8 cellular contexts compared by ENCODE assay signal in the genomic region with DNA sequence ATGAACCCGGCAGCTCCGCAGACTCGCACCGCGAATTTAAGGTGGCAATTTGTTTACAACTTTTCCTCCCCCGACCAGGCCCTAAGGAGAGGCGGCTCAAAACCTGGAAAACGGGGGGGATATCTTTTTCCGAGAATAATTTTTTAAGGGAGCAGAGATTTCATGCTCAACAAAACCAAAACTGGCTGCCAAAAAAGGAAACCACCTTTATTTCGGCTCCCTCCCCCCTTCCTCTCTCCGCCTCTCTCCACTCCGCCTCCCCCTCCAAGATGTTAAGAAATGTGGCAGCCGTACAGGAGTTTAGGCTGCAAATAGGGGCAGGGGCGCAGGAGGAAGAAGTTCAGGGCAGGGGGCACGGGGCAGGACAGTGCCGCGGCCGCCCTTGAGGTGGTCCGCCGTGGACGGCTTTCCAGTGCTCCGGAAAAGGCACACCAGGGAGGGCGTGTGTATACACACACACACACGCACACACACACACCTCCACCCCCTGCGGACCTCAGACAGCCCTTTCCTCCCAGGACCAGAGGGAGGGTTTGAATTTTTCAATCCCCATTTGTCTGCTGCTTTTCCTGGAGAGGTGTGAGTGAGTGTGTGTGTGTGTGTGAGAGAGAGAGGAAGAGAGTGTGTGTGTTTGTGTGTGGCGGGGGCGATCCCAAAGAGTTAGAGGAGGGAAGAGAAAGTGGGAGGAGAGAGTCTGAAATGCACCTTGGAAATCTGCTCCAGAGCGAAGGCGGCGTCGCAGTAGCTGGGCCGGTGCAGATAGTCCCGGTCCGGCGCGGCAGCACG. TPM values are rescaled to one million over a fixed set of nuclear protein-coding genes. Genes with fewer than 3 reads are reported as not detected.
DNase-seq lines count a peak whose midpoint lies in the region; ATAC-seq lines count a peak whose summit lies in the region.

No MANE protein-coding gene starts in this region.

- peak overlapping the region; percentile 99 for H3K4me3 Mint-ChIP-seq in T-helper 2 cell treated with Interferon-gamma antibody and Interleukin-4, amounts not matched to agents 5 μg/mL and 100 μg/mL, for 36 hours
- H3K4me3 Mint-ChIP-seq in central memory CD8-positive, alpha-beta T cell, result peak overlapping the region; percentile 89

- peak; percentile 31 for ATAC-seq in central memory CD8-positive, alpha-beta T cell (replicated peaks; ENCODE audit: extremely low read depth, poor library complexity, severe bottlenecking)
- no peak for ATAC-seq in HG03139 (IDR thresholded peaks at IDR 0.05; ENCODE audit: unreplicated experiment)

- peaks cover 3% of the 10 kb centered on the region for H3K36me3 Mint-ChIP-seq in T-helper 2 cell treated with Interferon-gamma antibody and Interleukin-4, amounts not matched to agents 5 μg/mL and 100 μg/mL, for 36 hours (ENCODE audit: low read depth)
- H3K36me3 Mint-ChIP-seq in central memory CD8-positive, alpha-beta T cell (ENCODE audit: insufficient read depth), result peaks cover 24% of the 10 kb centered on the region

- H3K27me3 Mint-ChIP-seq in T-helper 2 cell treated with Interferon-gamma antibody and Interleukin-4, amounts not matched to agents 5 μg/mL and 100 μg/mL, for 36 hours (ENCODE audit: low read depth), result peaks cover 65% of the 10 kb centered on the region
- no peaks in the 10 kb centered on the region for H3K27me3 Mint-ChIP-seq in central memory CD8-positive, alpha-beta T cell

- DNase-seq in DMS53 (lab: John Stamatoyannopoulos, UW) (peak; percentile 76), LHCN-M2 (ENCODE audit: low read depth) (peak; percentile 55), kidney tubule cell (ENCODE audit: low spot score) (peak; percentile 80), hepatic stellate cell (ENCODE audit: low spot score) (no peak)
- no peak for DNase-seq in T-helper 2 cell treated with Interferon-gamma antibody and Interleukin-4, amounts not matched to agents 5 μg/mL and 100 μg/mL, for 36 hours (ENCODE audit: low spot score)
- DNase-seq in central memory CD8-positive, alpha-beta T cell (ENCODE audit: low spot score in 2 of 2), result no peak
- peak; percentile 16 to 22 for DNase-seq in stimulated activated CD4-positive, alpha-beta T cell treated with anti-CD3 and anti-CD28 coated beads, Interleukin-4, amount 100 ng/mL, for 4 hours

- H3K9me3 Mint-ChIP-seq in T-helper 2 cell treated with Interferon-gamma antibody and Interleukin-4, amounts not matched to agents 5 μg/mL and 100 μg/mL, for 36 hours, result no peaks in the 10 kb centered on the region
- H3K9me3 Mint-ChIP-seq in central memory CD8-positive, alpha-beta T cell, result no peaks in the 10 kb centered on the region

- H3K4me1 Mint-ChIP-seq in T-helper 2 cell treated with Interferon-gamma antibody and Interleukin-4, amounts not matched to agents 5 μg/mL and 100 μg/mL, for 36 hours (ENCODE audit: low read depth), result peaks cover 47% of the 10 kb centered on the region
- peaks cover 65% of the 10 kb centered on the region for H3K4me1 Mint-ChIP-seq in central memory CD8-positive, alpha-beta T cell

- H3K27ac Mint-ChIP-seq in T-helper 2 cell treated with Interferon-gamma antibody and Interleukin-4, amounts not matched to agents 5 μg/mL and 100 μg/mL, for 36 hours, result peak overlapping the region; percentile 74
- H3K27ac Mint-ChIP-seq in central memory CD8-positive, alpha-beta T cell (ENCODE audit: low read depth), result peak overlapping the region; percentile 3

RNA-seq across cellular contexts. Expression of a gene that starts 9.1 kb away (rescaled TPM):
- total RNA-seq in LHCN-M2 (2014; rRNA removed), result 3.6 and 3.8 TPM in 2 replicates
- polyA plus RNA-seq in LHCN-M2 (2012), result 0.95 TPM

Comparison
In these comparisons a context has a peak if more than half of its experiments do, and no peak if none do; other contexts are left out.
1. DNase-seq: peak in DMS53 (single experiment), LHCN-M2 (single experiment), kidney tubule cell (single experiment) and stimulated activated CD4-positive, alpha-beta T cell treated with anti-CD3 and anti-CD28 coated beads, Interleukin-4, amount 100 ng/mL, for 4 hours (2 of 2); none in T-helper 2 cell treated with Interferon-gamma antibody and Interleukin-4, amounts not matched to agents 5 μg/mL and 100 μg/mL, for 36 hours (single experiment), central memory CD8-positive, alpha-beta T cell (0 of 2) and hepatic stellate cell (single experiment).